Comparison of ENCODE assay signal across 1 cellular context in genomic region chr11:63832336-63832735, GRCh38.
TF ChIP-seq lines count a peak whose summit lies in the region.

No MANE protein-coding gene starts in this region.

TF ChIP-seq in GM12878, 131 proteins besides CTCF, POLR2A, EP300 and RAD21 (continued from another document):
- TF ChIP-seq ZBTB4 (CRISPR knock-in tag; IDR thresholded peaks at IDR 0.05) = no peak
- no peak for TF ChIP-seq SKIL (IDR thresholded peaks at IDR 0.05; ENCODE audit: low read depth, poor library complexity, severe bottlenecking)
- no peak for TF ChIP-seq ZNF622 (IDR thresholded peaks at IDR 0.05)
- TF ChIP-seq CREB1 (IDR thresholded peaks at IDR 0.05; ENCODE audit: low read depth) = no peak
- no peak for TF ChIP-seq STAT1 (conservative IDR thresholded peaks at IDR 0.05)
